ENCODE assay signal across 8 cellular contexts in genomic region chr20:38804682-38805501, GRCh38. TPM values are rescaled to one million over a fixed set of nuclear protein-coding genes. Genes with fewer than 3 reads are reported as not detected.
DNase-seq lines count a peak whose midpoint lies in the region; ATAC-seq and TF ChIP-seq lines count a peak whose summit lies in the region.

No MANE protein-coding gene starts in this region.

- intact Hi-C loops in transverse colon (cut with DNase I; ENCODE audit: low total_unique reads) = no loop called here

- TF ChIP-seq CTCF in progenitor cell of endocrine pancreas (IDR thresholded peaks at IDR 0.05; ENCODE audit: unreplicated experiment) (no peak), transverse colon (IDR thresholded peaks at IDR 0.05) (no peak)

- H3K9me3 ChIP-seq in Karpas-422 (ENCODE audit: low read length) (no peaks in the 10 kb centered on the region), transverse colon (no peaks in the 10 kb centered on the region), MG63 (no peaks in the 10 kb centered on the region)

- no peaks in the 10 kb centered on the region for H3K9me3 Mint-ChIP-seq in activated CD8-positive, alpha-beta memory T cell treated with anti-CD3 and anti-CD28 coated beads, Interleukin-2, amount 10 ng/mL, durations not matched to agents 7 days and 5 days (ENCODE audit: low read depth)
- H3K9me3 Mint-ChIP-seq in progenitor cell of endocrine pancreas (ENCODE audit: low read depth) = no peaks in the 10 kb centered on the region

- H3K4me1 ChIP-seq in Karpas-422 (ENCODE audit: low read length) (peaks cover 11% of the 10 kb centered on the region), transverse colon (peaks cover 4 to 24% (median 17%) of the 10 kb centered on the region in 4 donors)

- no peak for TF ChIP-seq POLR2A in transverse colon (IDR thresholded peaks at IDR 0.05)

- no peaks in the 10 kb centered on the region for H4K20me1 ChIP-seq in Karpas-422 (ENCODE audit: insufficient read depth, low read depth, low read length)

- H3K27me3 ChIP-seq in Karpas-422 (ENCODE audit: low read length) (no peaks in the 10 kb centered on the region), transverse colon (peaks cover 58% of the 10 kb centered on the region), MG63 (peaks cover 19% of the 10 kb centered on the region)

- H3K27ac Mint-ChIP-seq in activated CD8-positive, alpha-beta memory T cell treated with anti-CD3 and anti-CD28 coated beads, Interleukin-2, amount 10 ng/mL, durations not matched to agents 7 days and 5 days = peak overlapping the region; percentile 98
- H3K27ac Mint-ChIP-seq in progenitor cell of endocrine pancreas = no peak overlapping the region

- no peaks in the 10 kb centered on the region for H3K27me3 Mint-ChIP-seq in activated CD8-positive, alpha-beta memory T cell treated with anti-CD3 and anti-CD28 coated beads, Interleukin-2, amount 10 ng/mL, durations not matched to agents 7 days and 5 days
- peaks cover 52% of the 10 kb centered on the region for H3K27me3 Mint-ChIP-seq in progenitor cell of endocrine pancreas

- peak; percentile 64 for ATAC-seq in activated CD8-positive, alpha-beta memory T cell treated with anti-CD3 and anti-CD28 coated beads, Interleukin-2, amount 10 ng/mL, durations not matched to agents 7 days and 5 days
- ATAC-seq in esophagus mucosa (peak; percentile 51), HG02571 (IDR thresholded peaks at IDR 0.05; ENCODE audit: unreplicated experiment) (no peak)

- no peaks in the 10 kb centered on the region for H3K79me2 ChIP-seq in Karpas-422 (ENCODE audit: low read length)

- no peaks in the 10 kb centered on the region for H3K36me3 ChIP-seq in Karpas-422 (ENCODE audit: insufficient read depth, low read length)
- no peaks in the 10 kb centered on the region for H3K36me3 ChIP-seq in transverse colon
- H3K36me3 ChIP-seq in MG63 = no peaks in the 10 kb centered on the region

- peak overlapping the region; percentile 66 for H3K4me2 ChIP-seq in Karpas-422 (ENCODE audit: low read depth, low read length, poor library complexity, severe bottlenecking)

- CTCF ChIA-PET in activated CD8-positive, alpha-beta memory T cell treated with anti-CD3 and anti-CD28 coated beads, Interleukin-2, amount 10 ng/mL, durations not matched to agents 7 days and 5 days (lab: Charles Lee) = interaction anchor here (0.8 to 4.1 kb wide), 16 partner anchors 11 to 124 kb away, joined by 3 to 38 read pairs (median 5); partner anchors contain the start of gene FAM83D

- in situ Hi-C loops in transverse colon (cut with MboI; ENCODE audit: low pct_ligation_motif_present in 1 of 4, low pct_unique_long_range_greater_than_20kb in 1 of 4, low sequenced_read_pairs in 3 of 4) = loop anchor here in 1 of 4 donors (10.0 kb wide), 1 partner anchor 70 kb away; no protein-coding TSS in a partner anchor

- H3K27ac ChIP-seq in Karpas-422 (ENCODE audit: low read length) (no peak overlapping the region), transverse colon (peak overlapping the region; percentile 74 to 82 (median 80))

- H2AFZ ChIP-seq in Karpas-422 (ENCODE audit: low read length) = no peak overlapping the region

- H3K9ac ChIP-seq in Karpas-422 (ENCODE audit: low read length) = no peak overlapping the region

- no peak for TF ChIP-seq EP300 in transverse colon (IDR thresholded peaks at IDR 0.05; ENCODE audit: low read depth)

- H3K4me3 Mint-ChIP-seq in activated CD8-positive, alpha-beta memory T cell treated with anti-CD3 and anti-CD28 coated beads, Interleukin-2, amount 10 ng/mL, durations not matched to agents 7 days and 5 days = peak overlapping the region; percentile 88
- peak overlapping the region; percentile 56 for H3K4me3 Mint-ChIP-seq in progenitor cell of endocrine pancreas (ENCODE audit: low read depth)

- peak; percentile 35 for DNase-seq in GM19238 (ENCODE audit: insufficient read length, low spot score)
- DNase-seq in Karpas-422 = no peak
- DNase-seq in activated CD8-positive, alpha-beta memory T cell treated with anti-CD3 and anti-CD28 coated beads, Interleukin-2, amount 10 ng/mL, durations not matched to agents 7 days and 5 days = peak; percentile 94
- no peak for DNase-seq in progenitor cell of endocrine pancreas (ENCODE audit: low spot score, unreplicated experiment)
- DNase-seq in transverse colon = peak; percentile 72
- no peak for DNase-seq in MG63

- WGBS in transverse colon (ENCODE audit: low coverage in 1 of 2), 2 donors = 42 to 62% methylated on average over 12 to 18 of the region's 18 CpGs

- H3K4me1 Mint-ChIP-seq in activated CD8-positive, alpha-beta memory T cell treated with anti-CD3 and anti-CD28 coated beads, Interleukin-2, amount 10 ng/mL, durations not matched to agents 7 days and 5 days = peaks cover 54% of the 10 kb centered on the region
- no peaks in the 10 kb centered on the region for H3K4me1 Mint-ChIP-seq in progenitor cell of endocrine pancreas (ENCODE audit: low read depth)

- no peaks in the 10 kb centered on the region for H3K9me2 ChIP-seq in Karpas-422 (replicated peaks; ENCODE audit: insufficient read depth, low read length)

- H3K4me3 ChIP-seq in Karpas-422 (ENCODE audit: low read length) (no peak overlapping the region; the same call in 1 of the 2 replicates), transverse colon (peak overlapping the region in 3 of 4 donors; percentile 34 to 72 (median 39)), MG63 (no peak overlapping the region)

- peaks cover 22% of the 10 kb centered on the region for H3K36me3 Mint-ChIP-seq in activated CD8-positive, alpha-beta memory T cell treated with anti-CD3 and anti-CD28 coated beads, Interleukin-2, amount 10 ng/mL, durations not matched to agents 7 days and 5 days
- H3K36me3 Mint-ChIP-seq in progenitor cell of endocrine pancreas (ENCODE audit: insufficient read depth) = no peaks in the 10 kb centered on the region

RNA-seq across cellular contexts. Expression of gene PPP1R16B, which starts 0.6 kb away (rescaled TPM):
- 0.04 and 0.15 TPM in 2 replicates for total RNA-seq in Karpas-422 (2014; rRNA removed; shearing (Covaris generic); ENCODE audit: low replicate concordance)
- 100 to 1,000 TPM in 1 of 2 experiments, 10 to 100 TPM in 1; 86.5 to 128 TPM for total RNA-seq in activated CD8-positive, alpha-beta memory T cell treated with anti-CD3 and anti-CD28 coated beads, Interleukin-2, amount 10 ng/mL, durations not matched to agents 7 days and 5 days
- total RNA-seq in esophagus mucosa = 2.3 TPM
- not detected in 2 replicates for total RNA-seq in progenitor cell of endocrine pancreas
- total RNA-seq in transverse colon = 10 to 100 TPM in 2 of 4 donors, 1 to 10 TPM in 2; 1.8 to 11.1 (median 7.0) TPM
- total RNA-seq in MG63 (2014; rRNA removed; shearing (Covaris generic); ENCODE audit: low replicate concordance) = not detected in 2 replicates

RNA-seq across cellular contexts. Expression of gene ACTR5, which starts 56.6 kb away (rescaled TPM):
- total RNA-seq in Karpas-422 (2014; rRNA removed; shearing (Covaris generic); ENCODE audit: low replicate concordance) = 4.5 and 10.6 TPM in 2 replicates
- total RNA-seq in activated CD8-positive, alpha-beta memory T cell treated with anti-CD3 and anti-CD28 coated beads, Interleukin-2, amount 10 ng/mL, durations not matched to agents 7 days and 5 days = 10 to 100 TPM in 1 of 2 experiments, 1 to 10 TPM in 1; 9.5 to 10.6 TPM
- 6.0 TPM for total RNA-seq in esophagus mucosa
- 9.8 and 10.3 TPM in 2 replicates for total RNA-seq in progenitor cell of endocrine pancreas
- total RNA-seq in transverse colon = 10 to 100 TPM in 3 of 4 donors, 1 to 10 TPM in 1; 7.2 to 21.3 (median 11.4) TPM
- total RNA-seq in MG63 (2014; rRNA removed; shearing (Covaris generic); ENCODE audit: low replicate concordance) = 9.8 and 16.4 TPM in 2 replicates

Comparison
In these comparisons a context has a peak if more than half of its experiments do, and no peak if none do; other contexts are left out.
1. DNase-seq: peak in GM19238 (single experiment), activated CD8-positive, alpha-beta memory T cell treated with anti-CD3 and anti-CD28 coated beads, Interleukin-2, amount 10 ng/mL, durations not matched to agents 7 days and 5 days (single experiment) and transverse colon (single experiment); none in Karpas-422 (single experiment), progenitor cell of endocrine pancreas (single experiment) and MG63 (single experiment).
2. H3K4me3 ChIP-seq: peak in transverse colon (3 of 4); none in Karpas-422 (single experiment) and MG63 (single experiment).
3. RNA of gene PPP1R16B, which starts 0.6 kb away (total RNA-seq): 86.5 to 128 TPM in activated CD8-positive, alpha-beta memory T cell treated with anti-CD3 and anti-CD28 coated beads, Interleukin-2, amount 10 ng/mL, durations not matched to agents 7 days and 5 days; 1.8 to 11.1 TPM in transverse colon, 2.3 TPM in esophagus mucosa (single experiment), 0.04 to 0.15 TPM in Karpas-422, not detected in progenitor cell of endocrine pancreas and not detected in MG63; every median in the first group is over 4 times any median in the second.